Comparison of ENCODE assay signal across 14 cellular contexts in genomic region chr1:88661188-88661587, GRCh38. TPM values are rescaled to one million over a fixed set of nuclear protein-coding genes. Genes with fewer than 3 reads are reported as not detected.
DNase-seq lines count a peak whose midpoint lies in the region; ATAC-seq, FAIRE-seq and TF ChIP-seq lines count a peak whose summit lies in the region.
"Had no signal": no experiment of that assay in that cellular context is flagged by ENCODE, and none has a peak within 500 bp of the region (broad histone marks: within the 10 kb centered on the region; RNA-seq: fewer than 3 reads in every experiment).

No MANE protein-coding gene starts in this region.

- no peaks in the 10 kb centered on the region for H3K36me3 Mint-ChIP-seq in activated CD4-positive, alpha-beta T cell treated with anti-CD3 and anti-CD28 coated beads for 36 hours (ENCODE audit: low read depth)
- H3K36me3 Mint-ChIP-seq in endothelial cell (ENCODE audit: low read depth, unreplicated experiment) (no peaks in the 10 kb centered on the region), neural progenitor cell (no peaks in the 10 kb centered on the region)

- no peaks in the 10 kb centered on the region for H3K9me3 Mint-ChIP-seq in activated CD4-positive, alpha-beta T cell treated with anti-CD3 and anti-CD28 coated beads for 36 hours (ENCODE audit: low read depth)
- no peaks in the 10 kb centered on the region for H3K9me3 Mint-ChIP-seq in endothelial cell (ENCODE audit: unreplicated experiment)
- H3K9me3 Mint-ChIP-seq in neural progenitor cell: peaks cover 2% of the 10 kb centered on the region

- H3K9me3 ChIP-seq in Loucy (ENCODE audit: insufficient read depth, low read depth, low read length) (no peaks in the 10 kb centered on the region), neural progenitor cell (ENCODE audit: low read depth) (no peaks in the 10 kb centered on the region)
- H3K9me3 ChIP-seq: lower lobe of right lung, psoas muscle had no signal

- H3K27me3 Mint-ChIP-seq in activated CD4-positive, alpha-beta T cell treated with anti-CD3 and anti-CD28 coated beads for 36 hours: no peaks in the 10 kb centered on the region
- H3K27me3 Mint-ChIP-seq in endothelial cell (ENCODE audit: unreplicated experiment): no peaks in the 10 kb centered on the region
- H3K27me3 Mint-ChIP-seq in neural progenitor cell (ENCODE audit: insufficient read depth, low read depth): no peaks in the 10 kb centered on the region

- no peak for TF ChIP-seq CTCF in Loucy (conservative IDR thresholded peaks at IDR 0.05; ENCODE audit: low read length)
- TF ChIP-seq CTCF in endothelial cell (IDR thresholded peaks at IDR 0.05; ENCODE audit: unreplicated experiment): no peak
- TF ChIP-seq CTCF in neural progenitor cell (IDR thresholded peaks at IDR 0.05): no peak

- H3K4me3 Mint-ChIP-seq in activated CD4-positive, alpha-beta T cell treated with anti-CD3 and anti-CD28 coated beads for 36 hours: peak overlapping the region; percentile 34
- H3K4me3 Mint-ChIP-seq in endothelial cell (ENCODE audit: unreplicated experiment) (no peak overlapping the region), neural progenitor cell (no peak overlapping the region)

- no peaks in the 10 kb centered on the region for H3K27me3 ChIP-seq in Loucy (ENCODE audit: insufficient read depth, low read length, poor library complexity, severe bottlenecking)
- no peaks in the 10 kb centered on the region for H3K27me3 ChIP-seq in neural progenitor cell

- peaks cover 28% of the 10 kb centered on the region for H3K4me1 Mint-ChIP-seq in activated CD4-positive, alpha-beta T cell treated with anti-CD3 and anti-CD28 coated beads for 36 hours
- peaks cover 12% of the 10 kb centered on the region for H3K4me1 Mint-ChIP-seq in endothelial cell (ENCODE audit: unreplicated experiment)
- peaks cover 17% of the 10 kb centered on the region for H3K4me1 Mint-ChIP-seq in neural progenitor cell

- H3K27ac Mint-ChIP-seq in activated CD4-positive, alpha-beta T cell treated with anti-CD3 and anti-CD28 coated beads for 36 hours: peak overlapping the region; percentile 85
- H3K27ac Mint-ChIP-seq in endothelial cell (ENCODE audit: unreplicated experiment) (peak overlapping the region; percentile 72), neural progenitor cell (no peak overlapping the region)

- peak; percentile 15 for DNase-seq in activated CD4-positive, alpha-beta T cell treated with anti-CD3 and anti-CD28 coated beads for 36 hours
- DNase-seq in activated CD4-positive, alpha-beta T cell treated with anti-CD3 and anti-CD28 coated beads for 4 hours: no peak
- no peak for DNase-seq in endothelial cell (ENCODE audit: low spot score)
- no peak for DNase-seq in sciatic nerve (ENCODE audit: low spot score)
- DNase-seq in retina: no peak
- DNase-seq in neural progenitor cell (ENCODE audit: low spot score): no peak
- DNase-seq in HTR-8/SVneo (ENCODE audit: insufficient read length, low spot score): no peak
- DNase-seq: activated CD4-positive, alpha-beta T cell treated with anti-CD3 and anti-CD28 coated beads for 48 hours; effector CD4-positive, alpha-beta T cell; lower lobe of right lung; NCI-H526 treated with DMSO at 0.1 percent for 48 hours; psoas muscle had no signal

- intact Hi-C loops in activated CD4-positive, alpha-beta T cell treated with anti-CD3 and anti-CD28 coated beads for 36 hours (cut with DNase I, micrococcal nuclease): loop anchor here in 1 of 2 experiments (1.0 kb wide), 1 partner anchor 22 kb away; no protein-coding TSS in a partner anchor
- intact Hi-C loops in sciatic nerve (cut with DNase I): no loop called here

- H3K79me2 ChIP-seq in Loucy (ENCODE audit: insufficient read depth, low read length) (no peaks in the 10 kb centered on the region), neural progenitor cell (ENCODE audit: low read depth) (no peaks in the 10 kb centered on the region)

- peak; percentile 44 for ATAC-seq in activated CD4-positive, alpha-beta T cell treated with anti-CD3 and anti-CD28 coated beads for 36 hours
- ATAC-seq in sciatic nerve: peak; percentile 61
- ATAC-seq: psoas muscle had no signal

- no peaks in the 10 kb centered on the region for H3K36me3 ChIP-seq in Loucy (ENCODE audit: insufficient read depth, low read length)
- H3K36me3 ChIP-seq in neural progenitor cell: no peaks in the 10 kb centered on the region
- H3K36me3 ChIP-seq: lower lobe of right lung had no signal

- CTCF ChIA-PET in activated CD4-positive, alpha-beta T cell treated with anti-CD3 and anti-CD28 coated beads for 36 hours (lab: Charles Lee): interaction anchor here (1.1 to 1.5 kb wide), 4 partner anchors 10 to 217 kb away, joined by 4 to 8 read pairs (median 8); partner anchors contain the start of gene PKN2

- H4K20me1 ChIP-seq in Loucy (ENCODE audit: insufficient read depth, low read length, poor library complexity, severe bottlenecking) (no peaks in the 10 kb centered on the region), neural progenitor cell (ENCODE audit: low read depth) (no peaks in the 10 kb centered on the region)

- H3K4me1 ChIP-seq in Loucy (ENCODE audit: insufficient read depth, low read length, poor library complexity, severe bottlenecking) (peaks cover 10% of the 10 kb centered on the region), neural progenitor cell (peaks cover 35% of the 10 kb centered on the region)
- H3K4me1 ChIP-seq: lower lobe of right lung, psoas muscle had no signal

- POLR2A ChIA-PET in activated CD4-positive, alpha-beta T cell treated with anti-CD3 and anti-CD28 coated beads for 36 hours (lab: Charles Lee): interaction anchor here (0.7 kb wide), 1 partner anchor 229 kb away, joined by 3 read pairs; no protein-coding TSS in a partner anchor

- H3K27ac ChIP-seq in neural progenitor cell: no peak overlapping the region
- H3K27ac ChIP-seq: lower lobe of right lung, psoas muscle had no signal

- no peaks in the 10 kb centered on the region for H3K9me2 ChIP-seq in Loucy (replicated peaks; ENCODE audit: low read depth, low read length)

- no peaks in the 10 kb centered on the region; the same call in 1 of the 2 replicates for H3F3A ChIP-seq in Loucy (ENCODE audit: low read depth)
- H3F3A ChIP-seq in neural progenitor cell (ENCODE audit: low read depth): peaks cover 15% of the 10 kb centered on the region

- H3K4me3 ChIP-seq in Loucy (ENCODE audit: low read length, poor library complexity, severe bottlenecking) (no peak overlapping the region), neural progenitor cell (no peak overlapping the region)
- H3K4me3 ChIP-seq: lower lobe of right lung, psoas muscle had no signal

- peak overlapping the region; percentile 43 for H3K4me2 ChIP-seq in Loucy (ENCODE audit: low read depth, low read length, poor library complexity, severe bottlenecking)
- no peak overlapping the region for H3K4me2 ChIP-seq in neural progenitor cell

- no peak for FAIRE-seq in HTR-8/SVneo (lab: Jason Lieb, UNC)
- FAIRE-seq: astrocyte had no signal

- peak overlapping the region; percentile 25 for H3K9ac ChIP-seq in Loucy (ENCODE audit: low read depth, low read length, poor library complexity, severe bottlenecking)
- no peak overlapping the region for H3K9ac ChIP-seq in neural progenitor cell

- H2AFZ ChIP-seq in Loucy (ENCODE audit: low read length) (peak overlapping the region; percentile 68), neural progenitor cell (replicated peaks) (no peak overlapping the region)

RNA-seq across cellular contexts. Expression of gene PKN2, which starts 22.9 kb away (rescaled TPM):
- total RNA-seq in activated CD4-positive, alpha-beta T cell treated with anti-CD3 and anti-CD28 coated beads for 36 hours: 10 to 100 TPM; 16.4 to 24.9 TPM
- 51.0 TPM for total RNA-seq in endothelial cell (ENCODE audit: unreplicated experiment)
- total RNA-seq in sciatic nerve: 56.4 TPM
- total RNA-seq in neural progenitor cell (ENCODE audit: low replicate concordance): 41.9 and 74.4 TPM in 2 replicates
